In the genomic region with DNA sequence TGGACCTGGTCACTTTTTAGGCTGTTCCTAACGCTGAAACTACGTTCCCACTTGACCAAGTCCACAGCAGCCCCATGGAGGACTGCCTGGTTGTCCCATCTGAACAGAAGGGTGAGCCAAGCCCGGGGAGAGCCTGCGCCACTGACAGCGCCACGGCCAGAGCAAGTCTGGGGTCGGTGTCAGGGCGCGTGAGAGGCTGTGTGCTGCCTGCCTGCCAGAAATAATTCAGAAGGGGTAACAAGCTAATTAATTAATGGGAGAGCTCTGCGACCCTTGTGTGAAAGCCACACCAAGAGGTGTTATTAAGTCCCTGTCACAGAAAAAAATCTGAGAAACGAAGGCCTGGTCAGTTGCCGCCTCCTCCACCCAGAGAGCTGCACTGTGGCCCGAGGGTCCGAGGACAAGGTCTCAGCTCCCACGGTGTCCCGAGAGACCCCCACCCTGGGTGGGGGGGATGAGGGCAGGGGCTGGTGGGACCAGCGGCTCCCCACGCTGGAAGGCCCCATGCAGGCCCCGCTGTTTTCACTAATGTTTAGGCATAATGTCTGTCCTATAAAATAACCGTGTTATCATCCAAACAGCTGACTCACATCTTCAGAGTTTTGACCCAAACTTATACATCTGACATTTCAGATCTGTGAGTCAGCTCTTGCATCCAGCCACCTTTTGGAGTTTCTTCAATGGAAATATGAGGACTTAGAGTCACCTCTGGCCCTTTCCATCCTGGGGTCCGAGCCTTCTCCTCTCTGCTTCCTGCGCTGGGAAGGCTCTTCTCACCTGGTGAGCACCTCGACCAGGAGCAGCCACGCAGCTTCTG, we compare ENCODE assay signal across 19 cellular contexts. TPM values are rescaled to one million over a fixed set of nuclear protein-coding genes. Genes with fewer than 3 reads are reported as not detected.
DNase-seq lines count a peak whose midpoint lies in the region; ATAC-seq, FAIRE-seq and TF ChIP-seq lines count a peak whose summit lies in the region.
"Had no signal": no experiment of that assay in that cellular context is flagged by ENCODE, and none has a peak within 500 bp of the region (broad histone marks: within the 10 kb centered on the region; RNA-seq: fewer than 3 reads in every experiment).

No MANE protein-coding gene starts in this region.

- H3K9ac ChIP-seq in kidney (ENCODE audit: low read length in 2 of 2) = no peak overlapping the region

- H3K9me3 ChIP-seq in breast epithelium (no peaks in the 10 kb centered on the region), kidney (ENCODE audit: control insufficient read depth in 1 of 2, low read length in 2 of 2) (no peaks in the 10 kb centered on the region), upper lobe of right lung (no peaks in the 10 kb centered on the region), A673 (ENCODE audit: low read depth, low read length, poor library complexity, severe bottlenecking) (no peaks in the 10 kb centered on the region)
- H3K9me3 ChIP-seq: prostate gland, SJCRH30 had no signal

- H3K4me1 Mint-ChIP-seq in MCF 10A (ENCODE audit: insufficient read depth, unreplicated experiment) = peaks cover 14% of the 10 kb centered on the region
- H3K4me1 Mint-ChIP-seq: activated naive CD8-positive, alpha-beta T cell treated with anti-CD3 and anti-CD28 coated beads, Interleukin-2, amount 50 U/mL, for 24 hours; naive B cell had no signal

- no peaks in the 10 kb centered on the region for H3K36me3 ChIP-seq in breast epithelium
- no peaks in the 10 kb centered on the region for H3K36me3 ChIP-seq in bronchial epithelial cell (ENCODE audit: control insufficient read depth, insufficient read depth, low read length)
- no peaks in the 10 kb centered on the region for H3K36me3 ChIP-seq in kidney (ENCODE audit: control insufficient read depth in 1 of 2, insufficient read depth in 2 of 2, low read length in 2 of 2)
- no peaks in the 10 kb centered on the region for H3K36me3 ChIP-seq in upper lobe of right lung
- no peaks in the 10 kb centered on the region for H3K36me3 ChIP-seq in A673 (ENCODE audit: insufficient read depth, low read length, poor library complexity, severe bottlenecking)
- H3K36me3 ChIP-seq: prostate gland, SJCRH30 had no signal

- no peak overlapping the region for H3K27ac ChIP-seq in breast epithelium
- H3K27ac ChIP-seq in kidney (ENCODE audit: low read depth in 2 of 2, low read length in 2 of 2) = no peak overlapping the region
- no peak overlapping the region for H3K27ac ChIP-seq in upper lobe of right lung
- no peak overlapping the region for H3K27ac ChIP-seq in A673 (ENCODE audit: low read depth, low read length, poor library complexity, severe bottlenecking)
- H3K27ac ChIP-seq: 22Rv1, prostate gland, SJCRH30 had no signal

- no peaks in the 10 kb centered on the region for H3K36me3 Mint-ChIP-seq in MCF 10A (ENCODE audit: insufficient read depth, unreplicated experiment)
- H3K36me3 Mint-ChIP-seq: naive B cell had no signal

- peak; percentile 32 for DNase-seq in MCF 10A (ENCODE audit: unreplicated experiment)
- no peak for DNase-seq in breast epithelium (ENCODE audit: low spot score in 2 of 2)
- peak; percentile 51 for DNase-seq in bronchial epithelial cell (ENCODE audit: low read depth)
- DNase-seq in kidney = peak; percentile 58
- DNase-seq in upper lobe of right lung = peak; percentile 57
- DNase-seq in GM10248 (ENCODE audit: extremely low spot score) = no peak
- DNase-seq in A673 (ENCODE audit: low spot score) = no peak
- DNase-seq: activated naive CD8-positive, alpha-beta T cell treated with anti-CD3 and anti-CD28 coated beads, Interleukin-2, amount 50 U/mL, for 24 hours; central memory CD4-positive, alpha-beta T cell; effector memory CD8-positive, alpha-beta T cell; foreskin melanocyte; naive B cell; NCI-H2029 treated with DMSO at 0.1 percent for 48 hours; NCI-H524; T-helper 2 cell had no signal

- no peak overlapping the region for H3K4me3 Mint-ChIP-seq in MCF 10A (ENCODE audit: unreplicated experiment)
- H3K4me3 Mint-ChIP-seq: activated naive CD8-positive, alpha-beta T cell treated with anti-CD3 and anti-CD28 coated beads, Interleukin-2, amount 50 U/mL, for 24 hours; effector memory CD8-positive, alpha-beta T cell; naive B cell had no signal

- H3K9me3 Mint-ChIP-seq in MCF 10A (ENCODE audit: unreplicated experiment) = no peaks in the 10 kb centered on the region
- H3K9me3 Mint-ChIP-seq: activated naive CD8-positive, alpha-beta T cell treated with anti-CD3 and anti-CD28 coated beads, Interleukin-2, amount 50 U/mL, for 24 hours; effector memory CD8-positive, alpha-beta T cell; naive B cell had no signal

- BruUV-seq in MCF 10A (replicated peaks; lab: Mats Ljungman, UMichigan) = no TSS peak
- no TSS peak for BruUV-seq in A673 (replicated peaks; lab: Mats Ljungman, UMichigan)

- ATAC-seq in upper lobe of right lung = no peak
- ATAC-seq in GM19455 (IDR thresholded peaks at IDR 0.05; ENCODE audit: unreplicated experiment) = no peak
- ATAC-seq: activated naive CD8-positive, alpha-beta T cell treated with anti-CD3 and anti-CD28 coated beads, Interleukin-2, amount 50 U/mL, for 24 hours; effector memory CD8-positive, alpha-beta T cell had no signal

- no peak for TF ChIP-seq CTCF in MCF 10A (IDR thresholded peaks at IDR 0.05; ENCODE audit: unreplicated experiment)
- no peak for TF ChIP-seq CTCF in breast epithelium (IDR thresholded peaks at IDR 0.05)
- TF ChIP-seq CTCF in bronchial epithelial cell (IDR thresholded peaks at IDR 0.05; ENCODE audit: insufficient read depth, low read length, severe bottlenecking) = no peak
- TF ChIP-seq CTCF in kidney (IDR thresholded peaks at IDR 0.05; ENCODE audit: borderline replicate concordance, extremely low read depth, insufficient read depth) = no peak
- TF ChIP-seq CTCF in upper lobe of right lung (IDR thresholded peaks at IDR 0.05) = no peak
- TF ChIP-seq CTCF in GM10248 (IDR thresholded peaks at IDR 0.05; ENCODE audit: control extremely low read depth, extremely low read depth, low read depth, missing control alignments) = no peak
- no peak for TF ChIP-seq CTCF in A673 (conservative IDR thresholded peaks at IDR 0.05; ENCODE audit: low read depth, low read length)

- intact Hi-C loops in MCF 10A (cut with micrococcal nuclease) (no loop called here), breast epithelium (cut with DNase I; ENCODE audit: low total_unique reads) (no loop called here), kidney (cut with DNase I) (no loop called here), upper lobe of right lung (cut with DNase I) (no loop called here), A673 (cut with micrococcal nuclease; ENCODE audit: unreplicated experiment) (no loop called here)

- H3K27ac Mint-ChIP-seq in MCF 10A (ENCODE audit: low read depth, unreplicated experiment) = no peak overlapping the region
- H3K27ac Mint-ChIP-seq: activated naive CD8-positive, alpha-beta T cell treated with anti-CD3 and anti-CD28 coated beads, Interleukin-2, amount 50 U/mL, for 24 hours; effector memory CD8-positive, alpha-beta T cell had no signal

- no peak for FAIRE-seq in bronchial epithelial cell (lab: Jason Lieb, UNC)
- FAIRE-seq in kidney (lab: Jason Lieb, UNC) = no peak

- no peak for TF ChIP-seq POLR2A in breast epithelium (IDR thresholded peaks at IDR 0.05)

- CTCF ChIA-PET in MCF 10A (lab: Yijun Ruan, JAX) (interaction anchor here (1.4 kb wide), 1 partner anchor 264 kb away, joined by 4 read pairs; no protein-coding TSS in a partner anchor), GM10248 (lab: Yijun Ruan, JAX) (no interaction called here), A673 (lab: Charles Lee) (no interaction called here)

- H3K27me3 ChIP-seq in breast epithelium (peaks cover 0 to 8% of the 10 kb centered on the region in 2 donors), bronchial epithelial cell (ENCODE audit: control insufficient read depth, insufficient read depth, low read length) (peaks cover 2% of the 10 kb centered on the region), upper lobe of right lung (no peaks in the 10 kb centered on the region), A673 (replicated peaks; ENCODE audit: insufficient read depth, low read depth, low read length, poor library complexity) (no peaks in the 10 kb centered on the region)
- H3K27me3 ChIP-seq: SJCRH30 had no signal

- H3K27me3 Mint-ChIP-seq in MCF 10A (ENCODE audit: insufficient read depth, unreplicated experiment) = no peaks in the 10 kb centered on the region
- H3K27me3 Mint-ChIP-seq: activated naive CD8-positive, alpha-beta T cell treated with anti-CD3 and anti-CD28 coated beads, Interleukin-2, amount 50 U/mL, for 24 hours had no signal

- POLR2A ChIA-PET in MCF 10A (lab: Yijun Ruan, JAX) = interaction anchor here (0.7 to 1.0 kb wide), 3 partner anchors 9 to 74 kb away, joined by 3 to 4 read pairs (median 3); partner anchors contain the start of gene FAM120B
- POLR2A ChIA-PET in GM10248 (lab: Yijun Ruan, JAX) = no interaction called here
- POLR2A ChIA-PET in A673 (lab: Charles Lee; ENCODE audit: low non-redundant PET) = no interaction called here

- H3K4me3 ChIP-seq in breast epithelium (no peak overlapping the region), bronchial epithelial cell (ENCODE audit: low read depth, low read length) (no peak overlapping the region), kidney (ENCODE audit: low read length in 2 of 2) (no peak overlapping the region), upper lobe of right lung (no peak overlapping the region), A673 (ENCODE audit: low read depth, low read length, poor library complexity, severe bottlenecking) (no peak overlapping the region)
- H3K4me3 ChIP-seq: prostate gland, SJCRH30 had no signal

- H3K4me1 ChIP-seq in breast epithelium (no peaks in the 10 kb centered on the region), kidney (ENCODE audit: control insufficient read depth in 1 of 2, insufficient read depth in 1 of 2, low read depth in 1 of 2, low read length in 2 of 2) (no peaks in the 10 kb centered on the region), upper lobe of right lung (no peaks in the 10 kb centered on the region), A673 (ENCODE audit: insufficient read depth, low read length, poor library complexity, severe bottlenecking) (no peaks in the 10 kb centered on the region)
- H3K4me1 ChIP-seq: prostate gland had no signal

RNA-seq across cellular contexts. Expression of gene DLL1, which starts 58.5 kb away (rescaled TPM):
- total RNA-seq in MCF 10A (2022) = 0.96 and 1.4 TPM in 2 replicates
- 10 to 100 TPM in 2 of 3 donors, 1 to 10 TPM in 1; 3.8 to 26.9 (median 12.3) TPM for total RNA-seq in breast epithelium
- 4.1 and 4.7 TPM in 2 replicates for total RNA-seq in bronchial epithelial cell
- 11.9 TPM for total RNA-seq in kidney
- 4.5 TPM for polyA plus RNA-seq in kidney (ENCODE audit: insufficient read depth, low read depth, low replicate concordance)
- 14.6 TPM for total RNA-seq in upper lobe of right lung
- 1.1 and 1.2 TPM in 2 replicates for total RNA-seq in A673 (2021)

Comparison
In these comparisons a context has a peak if more than half of its experiments do, and no peak if none do; other contexts are left out.
1. DNase-seq: peak in MCF 10A (single experiment), bronchial epithelial cell (single experiment), kidney (single experiment) and upper lobe of right lung (single experiment); none in breast epithelium (0 of 2), GM10248 (single experiment) and A673 (single experiment).